Comparison of ENCODE assay signal across 22 cellular contexts in genomic region chr9:121990600-121991304, GRCh38.
"Had no signal": no experiment of that assay in that cellular context is flagged by ENCODE, and none has a peak within 500 bp of the region (broad histone marks: within the 10 kb centered on the region; RNA-seq: fewer than 3 reads in every experiment).

No MANE protein-coding gene starts in this region.

- H3K4me1 ChIP-seq: neural progenitor cell, parathyroid adenoma, prostate gland had no signal

- H3K4me3 Mint-ChIP-seq: memory B cell; mesothelial cell of epicardium; naive B cell; natural killer cell treated with Interleukin-12 subunit alpha and Interleukin-12 subunit beta and Interleukin-15 and Interleukin-18, amount 100 ng/mL, for 72 hours; neural progenitor cell had no signal

- H3K36me3 Mint-ChIP-seq: mesothelial cell of epicardium; natural killer cell treated with Interleukin-12 subunit alpha and Interleukin-12 subunit beta and Interleukin-15 and Interleukin-18, amount 100 ng/mL, for 72 hours; neural progenitor cell had no signal

- H3K4me2 ChIP-seq: neural progenitor cell, smooth muscle cell had no signal

- H3K36me3 ChIP-seq: neural progenitor cell, prostate gland, thyroid gland had no signal

- H3K27me3 ChIP-seq: dorsolateral prefrontal cortex, stomach, thyroid gland had no signal

- H3K9me3 ChIP-seq: mucosa of descending colon, prostate gland, stomach, thyroid gland had no signal

- H3K27me3 Mint-ChIP-seq: memory B cell; naive B cell; natural killer cell treated with Interleukin-12 subunit alpha and Interleukin-12 subunit beta and Interleukin-15 and Interleukin-18, amount 100 ng/mL, for 72 hours had no signal

- H3K4me1 Mint-ChIP-seq: mesothelial cell of epicardium, neural progenitor cell had no signal

- ATAC-seq: left lobe of liver; mucosa of descending colon; natural killer cell treated with Interleukin-12 subunit alpha and Interleukin-12 subunit beta and Interleukin-15 and Interleukin-18, amount 100 ng/mL, for 72 hours; sciatic nerve had no signal

- H3K4me3 ChIP-seq: dorsolateral prefrontal cortex, lung, mucosa of descending colon, neural progenitor cell, prostate gland, smooth muscle cell, stomach, thyroid gland had no signal

- DNase-seq: dorsolateral prefrontal cortex; effector CD4-positive, alpha-beta T cell; mucosa of descending colon; naive B cell; stimulated activated CD4-positive, alpha-beta T cell treated with anti-CD3 and anti-CD28 coated beads, Interleukin-12 subunit alpha, Interleukin-12 subunit beta, amount 100 ng/mL, for 4 hours; stimulated activated CD4-positive, alpha-beta T cell treated with anti-CD3 and anti-CD28 coated beads, Interleukin-1b, Interleukin-23, amount 100 ng/mL, for 48 hours; stimulated activated CD4-positive, alpha-beta T cell treated with anti-CD3 and anti-CD28 coated beads, Interleukin-4, amount 100 ng/mL, for 1 hour; stimulated activated CD8-positive, alpha-beta memory T cell treated with anti-CD3 and anti-CD28 coated beads, Interleukin-4, amount 100 ng/mL, for 48 hours; stimulated activated naive CD4-positive, alpha-beta T cell; stomach; thyroid gland; trophoblast cell had no signal

- H3K27ac ChIP-seq: neural progenitor cell, parathyroid adenoma, prostate gland, thyroid gland had no signal

- H2AFZ ChIP-seq: neural progenitor cell, parathyroid adenoma had no signal

- H3K9ac ChIP-seq: neural progenitor cell, parathyroid adenoma had no signal

- H3K9me3 Mint-ChIP-seq: memory B cell; mesothelial cell of epicardium; naive B cell; natural killer cell treated with Interleukin-12 subunit alpha and Interleukin-12 subunit beta and Interleukin-15 and Interleukin-18, amount 100 ng/mL, for 72 hours; neural progenitor cell had no signal

- H3K27ac Mint-ChIP-seq: memory B cell; mesothelial cell of epicardium; naive B cell; natural killer cell treated with Interleukin-12 subunit alpha and Interleukin-12 subunit beta and Interleukin-15 and Interleukin-18, amount 100 ng/mL, for 72 hours; neural progenitor cell had no signal
